2 cellular contexts compared by ENCODE assay signal in the genomic region with DNA sequence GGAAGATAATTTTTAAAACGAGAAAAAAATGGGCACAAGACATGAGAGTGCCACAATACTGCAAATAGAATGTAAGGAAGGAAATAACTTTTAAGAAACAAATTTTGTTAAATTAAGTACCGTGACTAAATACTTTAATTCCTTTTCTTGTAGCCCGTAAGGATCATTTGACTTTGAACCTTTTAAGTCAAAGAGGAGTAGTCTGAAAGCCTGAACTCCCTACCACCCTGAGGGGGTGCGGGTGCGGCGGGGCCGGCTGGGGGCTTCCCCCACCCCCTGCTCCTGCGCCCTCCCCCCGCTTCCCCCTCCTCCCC.
TF ChIP-seq lines count a peak whose summit lies in the region.

No MANE protein-coding gene starts in this region.

TF ChIP-seq in A549, 52 proteins besides CTCF, POLR2A, EP300 and RAD21:
- TF ChIP-seq, protein P1, sequence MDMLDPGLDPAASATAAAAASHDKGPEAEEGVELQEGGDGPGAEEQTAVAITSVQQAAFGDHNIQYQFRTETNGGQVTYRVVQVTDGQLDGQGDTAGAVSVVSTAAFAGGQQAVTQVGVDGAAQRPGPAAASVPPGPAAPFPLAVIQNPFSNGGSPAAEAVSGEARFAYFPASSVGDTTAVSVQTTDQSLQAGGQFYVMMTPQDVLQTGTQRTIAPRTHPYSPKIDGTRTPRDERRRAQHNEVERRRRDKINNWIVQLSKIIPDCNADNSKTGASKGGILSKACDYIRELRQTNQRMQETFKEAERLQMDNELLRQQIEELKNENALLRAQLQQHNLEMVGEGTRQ (IDR thresholded peaks at IDR 0.05) = no peak
- TF ChIP-seq HOXA7 (CRISPR knock-in tag; IDR thresholded peaks at IDR 0.05) (no peak), BHLHE40 (IDR thresholded peaks at IDR 0.05; ENCODE audit: low read depth, low read length) (no peak), ZC3H11A (IDR thresholded peaks at IDR 0.05) (no peak), RCOR1 (IDR thresholded peaks at IDR 0.05; ENCODE audit: low read depth, low read length) (no peak), GATA3 (IDR thresholded peaks at IDR 0.05; ENCODE audit: borderline replicate concordance) (no peak), ZNF302 (CRISPR knock-in tag; IDR thresholded peaks at IDR 0.05) (no peak), EHF (CRISPR knock-in tag; IDR thresholded peaks at IDR 0.05) (no peak), RFX5 (IDR thresholded peaks at IDR 0.05) (no peak), KDM1A (IDR thresholded peaks at IDR 0.05; ENCODE audit: low read depth) (no peak), HDAC2 (IDR thresholded peaks at IDR 0.05) (no peak)

TF ChIP-seq in H1, 55 proteins besides CTCF, POLR2A, EP300 and RAD21:
- TF ChIP-seq SP2 (IDR thresholded peaks at IDR 0.05; ENCODE audit: low read length) (no peak), POU5F1 (IDR thresholded peaks at IDR 0.05; ENCODE audit: low read depth, low read length) (no peak), GABPA (IDR thresholded peaks at IDR 0.05; ENCODE audit: borderline replicate concordance, insufficient read depth, low read length) (no peak), CHD1 (IDR thresholded peaks at IDR 0.05; ENCODE audit: low read depth, low read length) (no peak), RBBP5 (IDR thresholded peaks at IDR 0.05; ENCODE audit: borderline replicate concordance, low read depth, low read length) (no peak), JUN (IDR thresholded peaks at IDR 0.05; ENCODE audit: low read depth, low read length) (no peak), BACH1 (IDR thresholded peaks at IDR 0.05; ENCODE audit: low read length) (no peak), BCL11A (IDR thresholded peaks at IDR 0.05; ENCODE audit: low read depth in 2 of 2, low read length in 2 of 2) (no peak), SRF (IDR thresholded peaks at IDR 0.05; ENCODE audit: low read depth, low read length) (no peak), ZNF274 (IDR thresholded peaks at IDR 0.05; ENCODE audit: borderline replicate concordance, extremely low read depth, low read length) (no peak), EGR1 (IDR thresholded peaks at IDR 0.05; ENCODE audit: borderline replicate concordance, low read depth, low read length) (no peak)
